2 cellular contexts compared by ENCODE assay signal in genomic region chr11:124638500-124638899, GRCh38.
TF ChIP-seq lines count a peak whose summit lies in the region.

No MANE protein-coding gene starts in this region.

TF ChIP-seq in GM23338, 12 proteins besides CTCF, POLR2A, EP300 and RAD21:
- TF ChIP-seq ZNF331 (CRISPR knock-in tag; IDR thresholded peaks at IDR 0.05; ENCODE audit: low read depth) (no peak), ZNF114 (CRISPR knock-in tag; IDR thresholded peaks at IDR 0.05) (no peak)

TF ChIP-seq in K562, 482 proteins besides CTCF, POLR2A, EP300 and RAD21:
- no peak for TF ChIP-seq PML (IDR thresholded peaks at IDR 0.05; ENCODE audit: low read length)
- no peak for TF ChIP-seq DPF2 (IDR thresholded peaks at IDR 0.05)
- TF ChIP-seq CCNT2 (IDR thresholded peaks at IDR 0.05; ENCODE audit: borderline replicate concordance, extremely low read depth, insufficient read length, low read depth, low read length): peak; percentile 22
- peak; percentile 59 for TF ChIP-seq CBFA2T2 (conservative IDR thresholded peaks at IDR 0.05)
- peak; percentile 75 for TF ChIP-seq TEAD4 (IDR thresholded peaks at IDR 0.05; ENCODE audit: low read length)
- TF ChIP-seq TEAD4 (CRISPR knock-in tag; IDR thresholded peaks at IDR 0.05; ENCODE audit: borderline replicate concordance): no peak
- TF ChIP-seq CBFA2T3 (IDR thresholded peaks at IDR 0.05): peak; percentile 76
- no peak for TF ChIP-seq ATF3 (IDR thresholded peaks at IDR 0.05)
- no peak for TF ChIP-seq ATF3 (CRISPR knock-in tag; conservative IDR thresholded peaks at IDR 0.05)
- TF ChIP-seq RBM34 (IDR thresholded peaks at IDR 0.05; ENCODE audit: borderline replicate concordance, insufficient read depth, low read length): no peak
- no peak for TF ChIP-seq ZBTB8A (IDR thresholded peaks at IDR 0.05; ENCODE audit: partially characterized antibody)
- no peak for TF ChIP-seq FOXK1 (CRISPR knock-in tag; IDR thresholded peaks at IDR 0.05; ENCODE audit: borderline replicate concordance)
- peak; percentile 39; the same call in 1 of the 2 replicates for TF ChIP-seq NCOR1 (IDR thresholded peaks at IDR 0.05)
- peak in 1 of 2 experiments; percentile 22; a peak in 1 of 4 replicates for TF ChIP-seq RCOR1 (IDR thresholded peaks at IDR 0.05; ENCODE audit: borderline replicate concordance in 1 of 2, low read depth in 2 of 2, low read length in 2 of 2)
- peak; percentile 55; the same call in 1 of the 2 replicates for TF ChIP-seq TAL1 (IDR thresholded peaks at IDR 0.05)
- no peak for TF ChIP-seq CREB5 (CRISPR knock-in tag; IDR thresholded peaks at IDR 0.05)
- TF ChIP-seq TAF1 (IDR thresholded peaks at IDR 0.05; ENCODE audit: control insufficient read depth, extremely low read depth, insufficient read depth, low read length, severe bottlenecking): no peak
- peak; percentile 28; the same call in 1 of the 2 replicates for TF ChIP-seq POLR2AphosphoS5 (IDR thresholded peaks at IDR 0.05; ENCODE audit: control insufficient read depth, insufficient read depth, low read depth, low read length)
- TF ChIP-seq TCF3 (CRISPR knock-in tag; IDR thresholded peaks at IDR 0.05): peak; percentile 52
- no peak for TF ChIP-seq PYGO2 (tag; IDR thresholded peaks at IDR 0.05)
- TF ChIP-seq SMAD3 (CRISPR knock-in tag; conservative IDR thresholded peaks at IDR 0.05): no peak
- TF ChIP-seq STAT5A (IDR thresholded peaks at IDR 0.05; ENCODE audit: borderline replicate concordance, low read length): peak; percentile 14; the same call in 1 of the 2 replicates
- no peak for TF ChIP-seq ZNF778 (CRISPR knock-in tag; IDR thresholded peaks at IDR 0.05)
- no peak for TF ChIP-seq NR1H2 (CRISPR knock-in tag; IDR thresholded peaks at IDR 0.05)
- TF ChIP-seq ZNF766 (CRISPR knock-in tag; conservative IDR thresholded peaks at IDR 0.05): no peak
- peak; percentile 44; the same call in 1 of the 2 replicates for TF ChIP-seq ARID1B (IDR thresholded peaks at IDR 0.05)
TF ChIP-seq in K562: peak in this region for 11.
